In the genomic region with DNA sequence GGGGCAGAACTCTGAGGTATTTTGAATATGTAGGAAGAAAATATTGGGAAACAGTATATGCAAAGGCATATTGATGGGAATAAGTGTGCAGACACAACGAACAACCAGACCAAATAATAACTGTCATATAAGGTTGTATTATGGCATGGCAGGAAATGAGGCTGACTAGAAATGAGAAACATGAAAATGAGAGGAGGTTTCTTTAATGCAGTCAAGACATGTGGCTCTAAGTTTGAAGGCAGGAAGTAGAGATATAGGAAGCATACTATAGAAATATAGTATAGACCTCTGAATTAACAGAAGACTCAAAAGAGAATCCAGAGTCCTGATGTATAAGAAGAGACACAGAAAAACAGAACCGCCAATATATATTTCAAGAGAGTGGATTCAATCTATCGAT, we compare ENCODE assay signal across 25 cellular contexts.
DNase-seq lines count a peak whose midpoint lies in the region; ATAC-seq, FAIRE-seq and TF ChIP-seq lines count a peak whose summit lies in the region.
"Had no signal": no experiment of that assay in that cellular context is flagged by ENCODE, and none has a peak within 500 bp of the region (broad histone marks: within the 10 kb centered on the region; RNA-seq: fewer than 3 reads in every experiment).

No MANE protein-coding gene starts in this region.

- no peak overlapping the region for H2AFZ ChIP-seq in Karpas-422 (ENCODE audit: low read length)
- no peak overlapping the region for H2AFZ ChIP-seq in MM.1S (ENCODE audit: low read length)
- H2AFZ ChIP-seq in GM12878 (ENCODE audit: control insufficient read depth, low read depth, low read length) = no peak overlapping the region

- H3K36me3 Mint-ChIP-seq in Calu3 (ENCODE audit: insufficient read depth, unreplicated experiment) = no peaks in the 10 kb centered on the region
- H3K36me3 Mint-ChIP-seq: CD8-positive, alpha-beta T cell had no signal

- no peak overlapping the region for H3K27ac Mint-ChIP-seq in Calu3 (ENCODE audit: unreplicated experiment)
- H3K27ac Mint-ChIP-seq: B cell; CD4-positive, alpha-beta T cell; CD8-positive, alpha-beta T cell had no signal

- 0 out of 3 replicates have a peak, but pooled peaks have one; percentile 38 for ATAC-seq in GM12878
- ATAC-seq: A549; CD8-positive, alpha-beta T cell had no signal

- H3K9me3 Mint-ChIP-seq in Calu3 (ENCODE audit: low read depth, unreplicated experiment) = no peaks in the 10 kb centered on the region

- WGBS in GM12878 (ENCODE audit: insufficient coverage, insufficient replicate concordance, low lambda C conversion rate, missing lambda C conversion rate) = 65% methylated on average over 3 of the region's 3 CpGs

- H3K4me1 ChIP-seq in Karpas-422 (ENCODE audit: low read length) (peaks cover 4% of the 10 kb centered on the region), MM.1S (ENCODE audit: low read length) (0 out of 2 replicates have a peak, but pooled peaks cover 4% of the 10 kb centered on the region), GM12878 (ENCODE audit: control insufficient read depth, insufficient read depth, low read length) (no peaks in the 10 kb centered on the region)
- H3K4me1 ChIP-seq: A549; BLaER1 treated with 17β-estradiol and CSF1 and Interleukin-3, amounts not matched to agents 10 nM and 100 nM; Caco-2 had no signal

- TF ChIP-seq CTCF in GM12865 (IDR thresholded peaks at IDR 0.05; ENCODE audit: insufficient read depth, low read depth, low read length, missing control alignments) (no peak), MM.1S (IDR thresholded peaks at IDR 0.05; ENCODE audit: low read length) (no peak), GM12878 (IDR thresholded peaks at IDR 0.05 in 2 of 3, conservative IDR thresholded peaks at IDR 0.05 in 1 of 3; ENCODE audit: control insufficient read depth in 2 of 3, extremely low read depth in 1 of 3, insufficient read depth in 1 of 3, low read depth in 3 of 3, low read length in 3 of 3) (no peak), Calu3 (IDR thresholded peaks at IDR 0.05; ENCODE audit: unreplicated experiment) (no peak)

- H3K27ac ChIP-seq in Karpas-422 (ENCODE audit: low read length) (no peak overlapping the region), MM.1S (ENCODE audit: low read length) (no peak overlapping the region), GM12878 (ENCODE audit: control insufficient read depth, insufficient read depth) (no peak overlapping the region)
- H3K27ac ChIP-seq: 22Rv1; A549; BLaER1 treated with 17β-estradiol and CSF1 and Interleukin-3, amounts not matched to agents 10 nM and 100 nM; C4-2B had no signal

- H3K79me2 ChIP-seq in Karpas-422 (ENCODE audit: low read length) (no peaks in the 10 kb centered on the region), MM.1S (ENCODE audit: low read length) (no peaks in the 10 kb centered on the region), GM12878 (ENCODE audit: control insufficient read depth, insufficient read depth, low read length) (no peaks in the 10 kb centered on the region)

- no peak overlapping the region for H3K4me3 Mint-ChIP-seq in Calu3 (ENCODE audit: low read depth, unreplicated experiment)
- H3K4me3 Mint-ChIP-seq: B cell; CD4-positive, alpha-beta T cell; CD8-positive, alpha-beta T cell had no signal

- in situ Hi-C loops in GM12878 (cut with MboI) = no loop called here

- no peak for TF ChIP-seq POLR2A in GM12878 (IDR thresholded peaks at IDR 0.05; ENCODE audit: low read depth, low read length)

- SMC1A ChIA-PET in GM12878 (lab: Charles Lee; ENCODE audit: uncharacterized antibody, unreplicated experiment) = no interaction called here

- CTCF ChIA-PET in GM12878 (lab: Yijun Ruan, JAX) = no interaction called here
- CTCF ChIA-PET in Calu3 (lab: Charles Lee) = no interaction called here

- no peaks in the 10 kb centered on the region for H3F3A ChIP-seq in MM.1S (ENCODE audit: insufficient read depth, low read length)

- no peak overlapping the region for H3K9ac ChIP-seq in Karpas-422 (ENCODE audit: low read length)
- H3K9ac ChIP-seq in MM.1S (ENCODE audit: low read length) = no peak overlapping the region
- H3K9ac ChIP-seq in GM12878 (ENCODE audit: control insufficient read depth, insufficient read depth, low read length) = no peak overlapping the region
- H3K9ac ChIP-seq: BLaER1 treated with 17β-estradiol and CSF1 and Interleukin-3, amounts not matched to agents 10 nM and 100 nM had no signal

- H3K9me3 ChIP-seq in Karpas-422 (ENCODE audit: low read length) (no peaks in the 10 kb centered on the region), MM.1S (replicated peaks; ENCODE audit: insufficient read depth, low read length) (no peaks in the 10 kb centered on the region), GM12878 (replicated peaks; ENCODE audit: control insufficient read depth, insufficient read depth, low read length) (no peaks in the 10 kb centered on the region)
- H3K9me3 ChIP-seq: A549; BLaER1 treated with 17β-estradiol and CSF1 and Interleukin-3, amounts not matched to agents 10 nM and 100 nM; Caco-2 had no signal

- H4K20me1 ChIP-seq in Karpas-422 (ENCODE audit: insufficient read depth, low read depth, low read length) (no peaks in the 10 kb centered on the region), MM.1S (ENCODE audit: insufficient read depth, low read length) (no peaks in the 10 kb centered on the region), GM12878 (ENCODE audit: control insufficient read depth, insufficient read depth) (no peaks in the 10 kb centered on the region)
- H4K20me1 ChIP-seq: BLaER1 treated with 17β-estradiol and CSF1 and Interleukin-3, amounts not matched to agents 10 nM and 100 nM had no signal

- DNase-seq in GM12865 (ENCODE audit: low read depth) (peak; percentile 1), Karpas-422 (peak; percentile 51), MM.1S (peak; percentile 40), GM12878 (ENCODE audit: low read depth, low spot score) (no peak), mesenteric fat pad (ENCODE audit: low spot score) (no peak), HK-2 (ENCODE audit: unreplicated experiment) (no peak), Calu3 (no peak), NCI-H1092 treated with DMSO at 0.1 percent for 48 hours (lab: John Stamatoyannopoulos, UW) (no peak)
- DNase-seq: AML-193; Caco-2; CD4-positive, alpha-beta T cell; CD8-positive, alpha-beta T cell; DMS 273 treated with DMSO at 0.1 percent for 48 hours; DMS153; DMS53; DMS79; DND-41; EL; GDM1 had no signal

- no peak for FAIRE-seq in GM12878 (lab: Jason Lieb, UNC)
- FAIRE-seq: A549, GM18507 had no signal

- intact Hi-C loops in GM12878 (cut with micrococcal nuclease; ENCODE audit: unreplicated experiment) (no loop called here), Calu3 (cut with micrococcal nuclease; ENCODE audit: unreplicated experiment) (no loop called here)

- H3K4me1 Mint-ChIP-seq in Calu3 (ENCODE audit: low read depth, unreplicated experiment) = no peaks in the 10 kb centered on the region
- H3K4me1 Mint-ChIP-seq: B cell had no signal

- H3K27me3 ChIP-seq in Karpas-422 (ENCODE audit: low read length) (no peaks in the 10 kb centered on the region), MM.1S (replicated peaks; ENCODE audit: insufficient read depth, low read length) (no peaks in the 10 kb centered on the region), GM12878 (replicated peaks in 1 of 2; ENCODE audit: control insufficient read depth in 2 of 2, insufficient read depth in 2 of 2, low read length in 1 of 2) (no peaks in the 10 kb centered on the region)
- H3K27me3 ChIP-seq: BLaER1 treated with 17β-estradiol and CSF1 and Interleukin-3, amounts not matched to agents 10 nM and 100 nM had no signal

- H3K4me2 ChIP-seq in Karpas-422 (ENCODE audit: low read depth, low read length, poor library complexity, severe bottlenecking) (no peak overlapping the region), MM.1S (ENCODE audit: low read depth, low read length) (no peak overlapping the region), GM12878 (ENCODE audit: control insufficient read depth, insufficient read depth) (no peak overlapping the region)
- H3K4me2 ChIP-seq: A549; BLaER1 treated with 17β-estradiol and CSF1 and Interleukin-3, amounts not matched to agents 10 nM and 100 nM had no signal

- no peak for TF ChIP-seq RAD21 in GM12878 (IDR thresholded peaks at IDR 0.05; ENCODE audit: insufficient read depth, low read depth, low read length)

- RAD21 ChIA-PET in GM12878 (lab: Charles Lee; ENCODE audit: unreplicated experiment) = no interaction called here

- H3K36me3 ChIP-seq in Karpas-422 (ENCODE audit: insufficient read depth, low read length) (no peaks in the 10 kb centered on the region), MM.1S (replicated peaks; ENCODE audit: insufficient read depth, low read length) (no peaks in the 10 kb centered on the region), GM12878 (ENCODE audit: control insufficient read depth in 2 of 2, insufficient read depth in 2 of 2, low read length in 1 of 2) (no peaks in the 10 kb centered on the region)
- H3K36me3 ChIP-seq: BLaER1 treated with 17β-estradiol and CSF1 and Interleukin-3, amounts not matched to agents 10 nM and 100 nM had no signal

- BruUV-seq in GM12878 (replicated peaks; lab: Mats Ljungman, UMichigan) = no TSS peak
- no TSS peak for BruUV-seq in Calu3 (replicated peaks; lab: Mats Ljungman, UMichigan)

- H3K9me2 ChIP-seq in Karpas-422 (replicated peaks; ENCODE audit: insufficient read depth, low read length) (no peaks in the 10 kb centered on the region), MM.1S (replicated peaks; ENCODE audit: insufficient read depth, low read length) (no peaks in the 10 kb centered on the region)

- H3K27me3 Mint-ChIP-seq in Calu3 (ENCODE audit: unreplicated experiment) = no peaks in the 10 kb centered on the region
- H3K27me3 Mint-ChIP-seq: B cell; CD4-positive, alpha-beta T cell had no signal

- H3K4me3 ChIP-seq in GM12865 (ENCODE audit: low read depth, low read length) = no peak overlapping the region
- no peak overlapping the region for H3K4me3 ChIP-seq in Karpas-422 (ENCODE audit: low read length)
- no peak overlapping the region for H3K4me3 ChIP-seq in MM.1S (ENCODE audit: low read length)
- no peak overlapping the region for H3K4me3 ChIP-seq in GM12878
- H3K4me3 ChIP-seq: A549; BLaER1 treated with 17β-estradiol and CSF1 and Interleukin-3, amounts not matched to agents 10 nM and 100 nM had no signal

- POLR2A ChIA-PET in GM12878 (lab: Charles Lee) = no interaction called here

- TF ChIP-seq EP300 in GM12878 (IDR thresholded peaks at IDR 0.05; ENCODE audit: borderline replicate concordance in 1 of 2, control insufficient read depth in 1 of 2, low read depth in 2 of 2, low read length in 2 of 2) = no peak

Comparison
In these comparisons a context has a peak if more than half of its experiments do, and no peak if none do; other contexts are left out.
1. DNase-seq: peak in GM12865 (single experiment), Karpas-422 (single experiment) and MM.1S (single experiment); none in GM12878 (single experiment), mesenteric fat pad (single experiment), HK-2 (single experiment), Calu3 (single experiment) and NCI-H1092 treated with DMSO at 0.1 percent for 48 hours (single experiment).